ENCODE assay signal across 7 cellular contexts in the genomic region with DNA sequence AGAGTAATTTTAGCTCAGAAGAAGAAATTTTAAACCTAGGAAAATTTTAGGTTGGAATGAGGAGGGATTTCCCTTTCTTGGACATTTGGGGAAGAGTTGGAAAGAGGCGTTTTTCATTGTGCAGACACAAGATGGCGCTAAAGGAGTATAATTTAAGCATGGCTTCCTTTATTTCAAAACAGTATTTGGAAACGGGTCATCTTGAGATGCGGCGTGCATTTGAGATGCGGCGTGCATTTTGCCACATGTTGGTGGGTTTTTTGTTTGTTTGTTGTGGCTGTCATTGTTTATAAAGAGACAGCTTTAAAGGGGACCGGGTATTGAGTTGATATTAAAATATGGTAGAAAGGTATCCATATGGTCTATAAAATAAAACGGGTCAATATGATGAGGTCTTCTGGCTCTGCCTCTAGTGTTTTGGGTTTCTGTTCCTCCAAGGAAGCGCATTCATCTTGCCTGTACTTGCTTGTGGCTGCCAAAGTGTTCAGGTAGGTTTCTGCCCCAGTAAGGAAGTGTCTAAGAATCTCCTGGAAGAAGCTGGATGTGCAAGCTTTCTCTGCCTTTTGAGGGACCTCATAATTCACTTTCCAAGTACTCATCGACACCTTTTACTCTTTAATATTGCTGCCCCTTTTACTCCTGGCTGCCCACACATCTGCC.
A peak's percentile ranks its signal among the peaks of the same experiment; 100 is the strongest.
DNase-seq lines count a peak whose midpoint lies in the region; ATAC-seq, FAIRE-seq and TF ChIP-seq lines count a peak whose summit lies in the region.

No MANE protein-coding gene starts in this region.

- H3K9me3 ChIP-seq in ES-I3 (ENCODE audit: control insufficient read depth, insufficient read depth, low read length) (no peaks in the 10 kb centered on the region), right atrium auricular region (no peaks in the 10 kb centered on the region), small intestine (ENCODE audit: control insufficient read depth, low read depth) (no peaks in the 10 kb centered on the region)

- TF ChIP-seq CTCF in right atrium auricular region (IDR thresholded peaks at IDR 0.05) = peak; percentile 42 to 72

- peaks cover 36% of the 10 kb centered on the region for H3K27me3 Mint-ChIP-seq in activated naive CD8-positive, alpha-beta T cell treated with anti-CD3 and anti-CD28 coated beads, Interleukin-2, amount 10 ng/mL, durations not matched to agents 7 days and 5 days

- peak overlapping the region; percentile 48; the same call in 1 of the 2 replicates for H3K9ac ChIP-seq in ES-I3 (ENCODE audit: low read depth, low read length)

- peaks cover 8% of the 10 kb centered on the region for H3K4me1 Mint-ChIP-seq in activated naive CD8-positive, alpha-beta T cell treated with anti-CD3 and anti-CD28 coated beads, Interleukin-2, amount 10 ng/mL, durations not matched to agents 7 days and 5 days

- no peak for ATAC-seq in activated naive CD8-positive, alpha-beta T cell treated with anti-CD3 and anti-CD28 coated beads, Interleukin-2, amount 10 ng/mL, durations not matched to agents 7 days and 5 days (ENCODE audit: low read depth)
- no peak for ATAC-seq in GM21723 (IDR thresholded peaks at IDR 0.05; ENCODE audit: unreplicated experiment)

- no peak for FAIRE-seq in small intestine (lab: Jason Lieb, UNC)

- WGBS in small intestine, 3 donors = 15 to 17% (median 15%) methylated on average over 11 of the region's 11 CpGs

- POLR2A ChIA-PET in activated naive CD8-positive, alpha-beta T cell treated with anti-CD3 and anti-CD28 coated beads, Interleukin-2, amount 10 ng/mL, durations not matched to agents 7 days and 5 days (lab: Charles Lee) = interaction anchor here (0.6 kb wide), 1 partner anchor 259 kb away, joined by 3 read pairs; no protein-coding TSS in a partner anchor

- peak overlapping the region; percentile 68 for H3K4me3 Mint-ChIP-seq in activated naive CD8-positive, alpha-beta T cell treated with anti-CD3 and anti-CD28 coated beads, Interleukin-2, amount 10 ng/mL, durations not matched to agents 7 days and 5 days

- 0 out of 2 replicates have a peak, but pooled peaks cover 5% of the 10 kb centered on the region for H3K4me1 ChIP-seq in ES-I3 (ENCODE audit: insufficient read depth, low read length)
- H3K4me1 ChIP-seq in right atrium auricular region = no peaks in the 10 kb centered on the region
- no peaks in the 10 kb centered on the region for H3K4me1 ChIP-seq in small intestine (ENCODE audit: control insufficient read depth in 2 of 2, insufficient read depth in 1 of 2, low read depth in 1 of 2, low read length in 1 of 2)

- no peaks in the 10 kb centered on the region for H3K36me3 ChIP-seq in ES-I3 (ENCODE audit: insufficient read depth, low read length)
- H3K36me3 ChIP-seq in right atrium auricular region = no peaks in the 10 kb centered on the region
- no peaks in the 10 kb centered on the region for H3K36me3 ChIP-seq in small intestine (ENCODE audit: control insufficient read depth in 2 of 2, insufficient read depth in 2 of 2, low read length in 2 of 2)

- H3K27me3 ChIP-seq in right atrium auricular region = no peaks in the 10 kb centered on the region
- no peaks in the 10 kb centered on the region for H3K27me3 ChIP-seq in small intestine (ENCODE audit: control insufficient read depth in 2 of 2, insufficient read depth in 2 of 2, low read length in 2 of 2)

- no peak overlapping the region for H3K4me3 ChIP-seq in right atrium auricular region
- H3K4me3 ChIP-seq in small intestine (ENCODE audit: low read depth in 1 of 2, low read length in 2 of 2) = no peak overlapping the region

- H3K9me3 Mint-ChIP-seq in activated naive CD8-positive, alpha-beta T cell treated with anti-CD3 and anti-CD28 coated beads, Interleukin-2, amount 10 ng/mL, durations not matched to agents 7 days and 5 days = no peaks in the 10 kb centered on the region

- DNase-seq in HPDE6-E6E7 (ENCODE audit: extremely low spot score) (peak; percentile 17), NOMO-1 (lab: John Stamatoyannopoulos, UW; ENCODE audit: unreplicated experiment in 2 of 2) (peak; percentile 23 to 69), right atrium auricular region (ENCODE audit: low spot score) (peak; percentile 62), small intestine (peak; percentile 37)
- DNase-seq in activated naive CD8-positive, alpha-beta T cell treated with anti-CD3 and anti-CD28 coated beads, Interleukin-2, amount 10 ng/mL, durations not matched to agents 7 days and 5 days = no peak

- H3K27ac ChIP-seq in right atrium auricular region = no peak overlapping the region
- no peak overlapping the region for H3K27ac ChIP-seq in small intestine (ENCODE audit: low read depth in 1 of 2, low read length in 1 of 2)

- no peaks in the 10 kb centered on the region for H3K36me3 Mint-ChIP-seq in activated naive CD8-positive, alpha-beta T cell treated with anti-CD3 and anti-CD28 coated beads, Interleukin-2, amount 10 ng/mL, durations not matched to agents 7 days and 5 days

- H3K27ac Mint-ChIP-seq in activated naive CD8-positive, alpha-beta T cell treated with anti-CD3 and anti-CD28 coated beads, Interleukin-2, amount 10 ng/mL, durations not matched to agents 7 days and 5 days = no peak overlapping the region
